28 cellular contexts compared by ENCODE assay signal in the genomic region with DNA sequence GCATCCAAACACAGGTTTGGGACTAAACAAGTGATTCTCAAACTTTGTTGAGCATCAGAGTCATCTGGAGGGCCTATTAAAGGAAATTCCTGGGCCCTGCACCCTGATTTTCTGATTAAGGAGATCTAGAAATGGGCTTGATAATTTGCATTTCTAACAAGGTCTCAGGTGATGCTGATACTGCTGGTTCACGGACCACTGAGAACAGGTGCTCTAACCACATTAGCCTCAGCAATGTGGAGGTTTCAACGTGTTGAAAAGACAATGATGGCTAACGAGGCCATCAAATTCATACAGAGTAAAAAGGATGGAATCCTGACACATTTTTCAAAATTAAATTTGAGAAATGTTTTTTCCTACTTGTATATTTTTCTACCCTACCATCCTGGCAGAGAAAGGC.
"Had no signal": no experiment of that assay in that cellular context is flagged by ENCODE, and none has a peak within 500 bp of the region (broad histone marks: within the 10 kb centered on the region; RNA-seq: fewer than 3 reads in every experiment).

No MANE protein-coding gene starts in this region.

- H3K4me2 ChIP-seq: neural progenitor cell, smooth muscle cell had no signal

- ATAC-seq: natural killer cell; right lobe of liver; stimulated activated memory B cell treated with anti-CD40 and anti-IgM and Interleukin-4, amounts not matched to agents 10 μg/mL and 1 μg/mL and 100 μg/mL, for 72 hours; stimulated activated naive CD8-positive, alpha-beta T cell treated with anti-CD3 and anti-CD28 coated beads, Interleukin-15, amount 100 ng/mL, for 72 hours had no signal

- H3K4me3 ChIP-seq: left ventricle myocardium inferior, lung, neural progenitor cell, right atrium auricular region, right lobe of liver, smooth muscle cell, tibial nerve, uterus had no signal

- H3K27ac ChIP-seq: left ventricle myocardium inferior, neural progenitor cell, neutrophil, right atrium auricular region, tibial nerve, uterus had no signal

- H3K9me3 ChIP-seq: left ventricle myocardium inferior, neutrophil, right atrium auricular region, right lobe of liver, tibial nerve, uterus had no signal

- H3K9me3 Mint-ChIP-seq: immature natural killer cell; mesothelial cell of epicardium; naive B cell; natural killer cell; stimulated activated memory B cell treated with anti-CD40 and anti-IgM and Interleukin-4, amounts not matched to agents 10 μg/mL and 1 μg/mL and 100 μg/mL, for 72 hours; stimulated activated naive CD8-positive, alpha-beta T cell treated with anti-CD3 and anti-CD28 coated beads, Interleukin-15, amount 100 ng/mL, for 72 hours; type B pancreatic cell had no signal

- H3K4me3 Mint-ChIP-seq: immature natural killer cell; mesothelial cell of epicardium; naive B cell; natural killer cell; nephron progenitor cell; neural progenitor cell; stimulated activated memory B cell treated with anti-CD40 and anti-IgM and Interleukin-4, amounts not matched to agents 10 μg/mL and 1 μg/mL and 100 μg/mL, for 72 hours; stimulated activated naive CD8-positive, alpha-beta T cell treated with anti-CD3 and anti-CD28 coated beads, Interleukin-15, amount 100 ng/mL, for 72 hours; type B pancreatic cell had no signal

- H3K36me3 ChIP-seq: left ventricle myocardium inferior, neural progenitor cell, neutrophil, right atrium auricular region, right lobe of liver, tibial nerve, uterus had no signal

- H3K36me3 Mint-ChIP-seq: immature natural killer cell; mesothelial cell of epicardium; naive B cell; natural killer cell; neural progenitor cell; stimulated activated memory B cell treated with anti-CD40 and anti-IgM and Interleukin-4, amounts not matched to agents 10 μg/mL and 1 μg/mL and 100 μg/mL, for 72 hours had no signal

- H3K9ac ChIP-seq: neural progenitor cell had no signal

- H3K27ac Mint-ChIP-seq: immature natural killer cell; mesothelial cell of epicardium; naive B cell; natural killer cell; nephron progenitor cell; neural progenitor cell; progenitor cell of endocrine pancreas; stimulated activated memory B cell treated with anti-CD40 and anti-IgM and Interleukin-4, amounts not matched to agents 10 μg/mL and 1 μg/mL and 100 μg/mL, for 72 hours; stimulated activated naive CD8-positive, alpha-beta T cell treated with anti-CD3 and anti-CD28 coated beads, Interleukin-15, amount 100 ng/mL, for 72 hours; type B pancreatic cell had no signal

- H3K4me1 ChIP-seq: uterus had no signal

- DNase-seq: hypothalamus; immature natural killer cell; kidney; left ventricle myocardium inferior; mesendoderm; naive B cell; natural killer cell; nephron progenitor cell; occipital lobe; right lobe of liver; stimulated activated CD4-positive, alpha-beta T cell treated with anti-CD3 and anti-CD28 coated beads, Interleukin-1b, Interleukin-23, amount 100 ng/mL, for 48 hours; stimulated activated CD4-positive, alpha-beta T cell treated with anti-CD3 and anti-CD28 coated beads, Interleukin-2, amount 100 ng/mL, for 48 hours; stimulated activated CD4-positive, alpha-beta T cell treated with anti-CD3 and anti-CD28 coated beads, Interleukin-4, amount 100 ng/mL, for 4 hours; stimulated activated CD8-positive, alpha-beta memory T cell treated with anti-CD3 and anti-CD28 coated beads, Interleukin-4, amount 100 ng/mL, for 48 hours; stimulated activated naive CD4-positive, alpha-beta T cell treated with Interleukin-2 at 50 U/mL for 16 hours; stimulated activated naive CD8-positive, alpha-beta T cell treated with anti-CD3 and anti-CD28 coated beads, Interleukin-15, amount 100 ng/mL, for 72 hours; substantia nigra; uterus had no signal

- H3K27me3 Mint-ChIP-seq: progenitor cell of endocrine pancreas, type B pancreatic cell had no signal

- H3K4me1 Mint-ChIP-seq: immature natural killer cell; naive B cell; natural killer cell; stimulated activated memory B cell treated with anti-CD40 and anti-IgM and Interleukin-4, amounts not matched to agents 10 μg/mL and 1 μg/mL and 100 μg/mL, for 72 hours; stimulated activated naive CD8-positive, alpha-beta T cell treated with anti-CD3 and anti-CD28 coated beads, Interleukin-15, amount 100 ng/mL, for 72 hours had no signal

- H3K27me3 ChIP-seq: neural progenitor cell, right atrium auricular region, right lobe of liver, tibial nerve, uterus had no signal

- H2AFZ ChIP-seq: neural progenitor cell had no signal
